ENCODE assay signal across 10 cellular contexts in genomic region chr12:113467514-113468364, GRCh38. TPM values are rescaled to one million over a fixed set of nuclear protein-coding genes. Genes with fewer than 3 reads are reported as not detected.
DNase-seq lines count a peak whose midpoint lies in the region; ATAC-seq and TF ChIP-seq lines count a peak whose summit lies in the region.
"Had no signal": no experiment of that assay in that cellular context is flagged by ENCODE, and none has a peak within 500 bp of the region (broad histone marks: within the 10 kb centered on the region; RNA-seq: fewer than 3 reads in every experiment).

No MANE protein-coding gene starts in this region.

- H3K36me3 ChIP-seq in ascending aorta (no peaks in the 10 kb centered on the region), thoracic aorta (no peaks in the 10 kb centered on the region), BE2C (no peaks in the 10 kb centered on the region)

- no peak for TF ChIP-seq CTCF in ascending aorta (IDR thresholded peaks at IDR 0.05)
- TF ChIP-seq CTCF in thoracic aorta (IDR thresholded peaks at IDR 0.05) = no peak
- no peak for TF ChIP-seq CTCF in BE2C (IDR thresholded peaks at IDR 0.05; ENCODE audit: low read depth, low read length)

- H3K9me3 ChIP-seq in ascending aorta (no peaks in the 10 kb centered on the region), thoracic aorta (no peaks in the 10 kb centered on the region), BE2C (no peaks in the 10 kb centered on the region)

- H3K4me3 ChIP-seq in ascending aorta (peak overlapping the region; percentile 45 to 58), thoracic aorta (peak overlapping the region; percentile 69), BE2C (ENCODE audit: low read depth, low read length) (no peak overlapping the region)

- ATAC-seq in left colon (peak; percentile 71), thoracic aorta (ENCODE audit: insufficient number of reproducible peaks, low FRiP score, low read depth) (no peak), GM18520 (IDR thresholded peaks at IDR 0.05; ENCODE audit: unreplicated experiment) (no peak), HG02973 (IDR thresholded peaks at IDR 0.05; ENCODE audit: unreplicated experiment) (no peak)

- H3K27ac ChIP-seq in ascending aorta (no peak overlapping the region), thoracic aorta (no peak overlapping the region)

- intact Hi-C loops in ascending aorta (cut with DNase I) = no loop called here
- intact Hi-C loops in left colon (cut with DNase I, micrococcal nuclease) = no loop called here

- peak; percentile 55 for DNase-seq in activated CD8-positive, alpha-beta memory T cell treated with anti-CD3 and anti-CD28 coated beads, Interleukin-2, amount 50 U/mL, for 48 hours
- DNase-seq in activated CD8-positive, alpha-beta memory T cell treated with anti-CD3 and anti-CD28 coated beads for 24 hours = no peak
- DNase-seq in ascending aorta (ENCODE audit: low spot score in 2 of 2) = no peak
- no peak for DNase-seq in left colon
- no peak for DNase-seq in thoracic aorta (ENCODE audit: low spot score)
- no peak for DNase-seq in BE2C
- DNase-seq: CD8-positive, alpha-beta memory T cell; NCI-H1092 had no signal

- peaks cover 15 to 25% of the 10 kb centered on the region in 2 donors for H3K4me1 ChIP-seq in ascending aorta
- H3K4me1 ChIP-seq in thoracic aorta (ENCODE audit: control insufficient read depth in 1 of 2, low read depth in 2 of 2) = peaks cover 22 to 56% of the 10 kb centered on the region in 2 donors
- no peaks in the 10 kb centered on the region for H3K4me1 ChIP-seq in BE2C

- H3K27me3 ChIP-seq in ascending aorta (peaks cover 43% of the 10 kb centered on the region), thoracic aorta (replicated peaks; ENCODE audit: insufficient read depth) (peaks cover 31% of the 10 kb centered on the region), BE2C (peaks cover 100% of the 10 kb centered on the region)

RNA-seq across cellular contexts. Expression of gene LHX5, which starts 3.9 kb away (rescaled TPM):
- total RNA-seq in ascending aorta (not detected), left colon (not detected), thoracic aorta (not detected)
- polyA plus RNA-seq in BE2C (2012; ENCODE audit: insufficient read depth, insufficient read length, low read depth) = not detected
- total RNA-seq: CD8-positive, alpha-beta memory T cell had no signal
- polyA plus RNA-seq: CD8-positive, alpha-beta memory T cell had no signal

RNA-seq across cellular contexts. Expression of gene SDSL, which starts 45.6 kb away (rescaled TPM):
- 11.0 TPM for total RNA-seq in ascending aorta
- total RNA-seq in left colon = 10 to 100 TPM; 14.7 to 20.1 TPM
- 1 to 10 TPM; 3.5 to 9.0 TPM for total RNA-seq in thoracic aorta
- polyA plus RNA-seq in BE2C (2012; ENCODE audit: insufficient read depth, insufficient read length, low read depth) = 54.5 TPM
- polyA plus RNA-seq: CD8-positive, alpha-beta memory T cell had no signal
